Comparison of ENCODE assay signal across 19 cellular contexts in the genomic region with DNA sequence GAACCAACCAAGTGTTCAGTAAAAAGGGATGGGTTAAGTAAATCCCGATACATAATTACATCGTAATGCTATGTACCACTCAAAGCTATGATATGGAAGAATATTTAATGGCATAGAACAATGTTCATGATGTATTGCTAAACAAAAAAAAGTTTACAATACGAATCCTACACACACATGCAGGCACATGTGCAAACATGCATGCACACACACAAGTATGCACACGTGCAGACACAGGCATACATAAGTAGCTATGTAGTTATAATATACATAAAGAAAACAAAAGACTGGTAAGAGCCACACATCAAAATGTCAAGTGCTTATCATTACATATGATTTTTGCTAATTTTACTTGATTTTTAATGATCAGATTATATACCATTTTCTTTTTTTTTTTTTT.
DNase-seq lines count a peak whose midpoint lies in the region; ATAC-seq, FAIRE-seq and TF ChIP-seq lines count a peak whose summit lies in the region.
"Had no signal": no experiment of that assay in that cellular context is flagged by ENCODE, and none has a peak within 500 bp of the region (broad histone marks: within the 10 kb centered on the region; RNA-seq: fewer than 3 reads in every experiment).

No MANE protein-coding gene starts in this region.

- H3K4me3 Mint-ChIP-seq in activated CD4-positive, alpha-beta T cell treated with anti-CD3 and anti-CD28 coated beads, Interleukin-2, amount 10 ng/mL, durations not matched to agents 24 days and 14 days = no peak overlapping the region
- H3K4me3 Mint-ChIP-seq: CD8-positive, alpha-beta memory T cell; GM23338 had no signal

- CTCF ChIA-PET in PC-3 (lab: Charles Lee) = no interaction called here

- no peak for TF ChIP-seq CTCF in PC-3 (conservative IDR thresholded peaks at IDR 0.05; ENCODE audit: low read depth, low read length)
- no peak for TF ChIP-seq CTCF in bronchial epithelial cell (IDR thresholded peaks at IDR 0.05; ENCODE audit: insufficient read depth, low read length, severe bottlenecking)
- TF ChIP-seq CTCF in esophagus muscularis mucosa (IDR thresholded peaks at IDR 0.05) = no peak

- H3K36me3 Mint-ChIP-seq in activated CD4-positive, alpha-beta T cell treated with anti-CD3 and anti-CD28 coated beads, Interleukin-2, amount 10 ng/mL, durations not matched to agents 24 days and 14 days (ENCODE audit: low read depth) = no peaks in the 10 kb centered on the region
- H3K36me3 Mint-ChIP-seq: CD4-positive, CD25-positive, alpha-beta regulatory T cell; CD8-positive, alpha-beta memory T cell had no signal

- no peak for FAIRE-seq in bronchial epithelial cell (lab: Jason Lieb, UNC)
- FAIRE-seq: G401.6, GM12891, GM19239, H54 had no signal

- H3K4me1 Mint-ChIP-seq in activated CD4-positive, alpha-beta T cell treated with anti-CD3 and anti-CD28 coated beads, Interleukin-2, amount 10 ng/mL, durations not matched to agents 24 days and 14 days = no peaks in the 10 kb centered on the region
- H3K4me1 Mint-ChIP-seq: CD4-positive, CD25-positive, alpha-beta regulatory T cell; CD8-positive, alpha-beta memory T cell; GM23338 had no signal

- H3K9ac ChIP-seq in PC-3 (ENCODE audit: low read length) = no peak overlapping the region

- DNase-seq in activated CD4-positive, alpha-beta T cell treated with anti-CD3 and anti-CD28 coated beads, Interleukin-2, amount 10 ng/mL, durations not matched to agents 24 days and 14 days = peak; percentile 16
- DNase-seq in activated CD4-positive, alpha-beta T cell treated with anti-CD3 and anti-CD28 coated beads, Interleukin-2, amount 50 U/mL, for 4 hours = no peak
- DNase-seq in PC-3 (no peak), bronchial epithelial cell (ENCODE audit: low read depth) (peak; percentile 63), esophagus muscularis mucosa (ENCODE audit: extremely low spot score) (peak; percentile 47)
- DNase-seq in activated CD8-positive, alpha-beta memory T cell treated with anti-CD3 and anti-CD28 coated beads for 24 hours = no peak
- DNase-seq: C1 segment of cervical spinal cord; CD4-positive, CD25-positive, alpha-beta regulatory T cell; CD8-positive, alpha-beta memory T cell; COR-L47; HCEC 1CT had no signal

- H3K27ac ChIP-seq in PC-3 (ENCODE audit: low read length) (no peak overlapping the region), esophagus muscularis mucosa (replicated peaks in 1 of 4) (no peak overlapping the region)
- H3K27ac ChIP-seq: 22Rv1 had no signal

- WGBS in esophagus muscularis mucosa = 69% methylated on average over 4 of the region's 4 CpGs

- no peaks in the 10 kb centered on the region for H3K9me3 Mint-ChIP-seq in activated CD4-positive, alpha-beta T cell treated with anti-CD3 and anti-CD28 coated beads, Interleukin-2, amount 10 ng/mL, durations not matched to agents 24 days and 14 days
- H3K9me3 Mint-ChIP-seq: GM23338 had no signal

- H2AFZ ChIP-seq in PC-3 (ENCODE audit: low read length) = no peak overlapping the region

- ATAC-seq in PC-3 = no peak
- no peak for ATAC-seq in GM21360 (IDR thresholded peaks at IDR 0.05; ENCODE audit: unreplicated experiment)
- no peak for ATAC-seq in GM21515 (IDR thresholded peaks at IDR 0.05; ENCODE audit: unreplicated experiment)
- ATAC-seq: GM23338 had no signal

- no peaks in the 10 kb centered on the region for H3K36me3 ChIP-seq in PC-3 (ENCODE audit: low read depth, low read length)
- no peaks in the 10 kb centered on the region for H3K36me3 ChIP-seq in bronchial epithelial cell (ENCODE audit: control insufficient read depth, insufficient read depth, low read length)
- no peaks in the 10 kb centered on the region for H3K36me3 ChIP-seq in esophagus muscularis mucosa

- 0 out of 2 replicates have a peak overlapping the region, but pooled peaks have one; percentile 66 for H3K4me2 ChIP-seq in PC-3 (ENCODE audit: low read length)
- H3K4me2 ChIP-seq: GM23338 had no signal

- H3K9me2 ChIP-seq in PC-3 (replicated peaks; ENCODE audit: low read length) = no peaks in the 10 kb centered on the region

- POLR2A ChIA-PET in PC-3 (lab: Charles Lee; ENCODE audit: unreplicated experiment) = no interaction called here

- H3K79me2 ChIP-seq in PC-3 (ENCODE audit: low read length) = no peaks in the 10 kb centered on the region

- H3K27me3 Mint-ChIP-seq in activated CD4-positive, alpha-beta T cell treated with anti-CD3 and anti-CD28 coated beads, Interleukin-2, amount 10 ng/mL, durations not matched to agents 24 days and 14 days = peaks cover 2% of the 10 kb centered on the region
- H3K27me3 Mint-ChIP-seq: CD8-positive, alpha-beta memory T cell had no signal

- peaks cover 11% of the 10 kb centered on the region for H3K4me1 ChIP-seq in PC-3 (ENCODE audit: insufficient read depth, low read length)
- no peaks in the 10 kb centered on the region for H3K4me1 ChIP-seq in esophagus muscularis mucosa

- H3K4me3 ChIP-seq in PC-3 (ENCODE audit: low read length) (no peak overlapping the region), bronchial epithelial cell (ENCODE audit: low read depth, low read length) (no peak overlapping the region), esophagus muscularis mucosa (no peak overlapping the region)
- H3K4me3 ChIP-seq: GM23338 had no signal

- H3K27me3 ChIP-seq in PC-3 (ENCODE audit: low read length) (peaks cover 11% of the 10 kb centered on the region), bronchial epithelial cell (ENCODE audit: control insufficient read depth, insufficient read depth, low read length) (no peaks in the 10 kb centered on the region), esophagus muscularis mucosa (no peaks in the 10 kb centered on the region)

- TF ChIP-seq EP300 in esophagus muscularis mucosa (IDR thresholded peaks at IDR 0.05) = no peak

- intact Hi-C loops in activated CD4-positive, alpha-beta T cell treated with anti-CD3 and anti-CD28 coated beads, Interleukin-2, amount 10 ng/mL, durations not matched to agents 24 days and 14 days (cut with micrococcal nuclease) = no loop called here
- intact Hi-C loops in PC-3 (cut with micrococcal nuclease) = no loop called here
- intact Hi-C loops in esophagus muscularis mucosa (cut with DNase I) = no loop called here

- no TSS peak for BruUV-seq in PC-3 (replicated peaks; lab: Mats Ljungman, UMichigan)

- H3K9me3 ChIP-seq in PC-3 (ENCODE audit: low read length) (no peaks in the 10 kb centered on the region), esophagus muscularis mucosa (no peaks in the 10 kb centered on the region)

- no peaks in the 10 kb centered on the region for H3F3A ChIP-seq in PC-3 (ENCODE audit: low read length, unreplicated experiment)

- H3K27ac Mint-ChIP-seq in activated CD4-positive, alpha-beta T cell treated with anti-CD3 and anti-CD28 coated beads, Interleukin-2, amount 10 ng/mL, durations not matched to agents 24 days and 14 days = no peak overlapping the region
- H3K27ac Mint-ChIP-seq: CD8-positive, alpha-beta memory T cell had no signal

- H4K20me1 ChIP-seq in PC-3 (ENCODE audit: low read length) = no peaks in the 10 kb centered on the region

- TF ChIP-seq POLR2A in esophagus muscularis mucosa (IDR thresholded peaks at IDR 0.05; ENCODE audit: low read depth) = no peak

Comparison
In these comparisons a context has a peak if more than half of its experiments do, and no peak if none do; other contexts are left out.
1. DNase-seq: peak in activated CD4-positive, alpha-beta T cell treated with anti-CD3 and anti-CD28 coated beads, Interleukin-2, amount 10 ng/mL, durations not matched to agents 24 days and 14 days (single experiment), bronchial epithelial cell (single experiment) and esophagus muscularis mucosa (single experiment); none in activated CD4-positive, alpha-beta T cell treated with anti-CD3 and anti-CD28 coated beads, Interleukin-2, amount 50 U/mL, for 4 hours (0 of 2), PC-3 (single experiment) and activated CD8-positive, alpha-beta memory T cell treated with anti-CD3 and anti-CD28 coated beads for 24 hours (single experiment).